In the genomic region with DNA sequence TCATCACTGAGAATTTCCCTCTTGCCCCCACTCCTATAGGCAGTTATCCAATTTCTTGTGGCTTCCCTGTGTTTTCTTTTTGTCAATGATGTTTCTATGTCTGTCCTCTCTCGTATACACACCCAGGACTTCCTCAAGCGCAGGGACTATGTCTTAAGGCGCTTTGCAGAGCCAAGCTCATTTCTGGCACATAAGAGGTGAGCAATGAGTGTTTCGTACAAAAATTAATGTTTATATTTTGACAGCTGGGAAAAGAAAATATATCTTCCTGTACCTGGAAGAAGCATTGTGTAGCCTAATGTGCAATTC, we compare ENCODE assay signal across 8 cellular contexts. TPM values are rescaled to one million over a fixed set of nuclear protein-coding genes. Genes with fewer than 3 reads are reported as not detected.
A peak's percentile ranks its signal among the peaks of the same experiment; 100 is the strongest.
DNase-seq lines count a peak whose midpoint lies in the region; ATAC-seq, FAIRE-seq and TF ChIP-seq lines count a peak whose summit lies in the region.

No MANE protein-coding gene starts in this region.

- peaks cover 37% of the 10 kb centered on the region for H3K4me1 Mint-ChIP-seq in nephron progenitor cell

- ATAC-seq in HG02610 (IDR thresholded peaks at IDR 0.05; ENCODE audit: unreplicated experiment): no peak
- no peak for ATAC-seq in GM18870 (IDR thresholded peaks at IDR 0.05; ENCODE audit: unreplicated experiment)

- DNase-seq in NOMO-1 (lab: John Stamatoyannopoulos, UW; ENCODE audit: unreplicated experiment in 2 of 2) (peak; percentile 29 to 51), nephron progenitor cell (no peak), HuH-7 (ENCODE audit: low spot score) (no peak), RCC 7860 (ENCODE audit: low spot score) (no peak)

- H3K4me3 Mint-ChIP-seq in nephron progenitor cell: peak overlapping the region; percentile 100

- H3K36me3 ChIP-seq in ES-I3 (ENCODE audit: insufficient read depth, low read length) (peaks cover 10% of the 10 kb centered on the region; the same call in 1 of the 2 replicates), ectodermal cell (ENCODE audit: control insufficient read depth, insufficient read depth, low read length) (peaks cover 3% of the 10 kb centered on the region)

- H3K4me1 ChIP-seq in ES-I3 (ENCODE audit: insufficient read depth, low read length): peaks cover 4% of the 10 kb centered on the region
- peaks cover 4% of the 10 kb centered on the region for H3K4me1 ChIP-seq in ectodermal cell (ENCODE audit: control insufficient read depth, insufficient read depth, low read length)

- TF ChIP-seq CTCF in nephron progenitor cell (IDR thresholded peaks at IDR 0.05): no peak

- no peak for FAIRE-seq in RCC 7860 (lab: Jason Lieb, UNC)

- H3K9me3 ChIP-seq in ES-I3 (ENCODE audit: control insufficient read depth, insufficient read depth, low read length) (no peaks in the 10 kb centered on the region), ectodermal cell (ENCODE audit: control insufficient read depth, low read length) (no peaks in the 10 kb centered on the region)

- H3K36me3 Mint-ChIP-seq in nephron progenitor cell (ENCODE audit: low read depth): peaks cover 33% of the 10 kb centered on the region

- H3K9me3 Mint-ChIP-seq in nephron progenitor cell: no peaks in the 10 kb centered on the region

- H3K4me3 ChIP-seq in ectodermal cell (ENCODE audit: insufficient read depth, low read depth, low read length): peak overlapping the region; percentile 97

- peak overlapping the region; percentile 100 for H3K27ac Mint-ChIP-seq in nephron progenitor cell

- peaks cover 3% of the 10 kb centered on the region for H3K27me3 Mint-ChIP-seq in nephron progenitor cell (ENCODE audit: low read depth, poor library complexity)

- no peak overlapping the region for H3K27ac ChIP-seq in ectodermal cell (ENCODE audit: insufficient read depth, low read depth, low read length, poor library complexity, severe bottlenecking)

- peak overlapping the region; percentile 78 for H3K9ac ChIP-seq in ES-I3 (ENCODE audit: low read depth, low read length)

- no peaks in the 10 kb centered on the region for H3K27me3 ChIP-seq in ectodermal cell (ENCODE audit: control insufficient read depth, insufficient read depth, low read length, poor library complexity, severe bottlenecking)

- WGBS in ectodermal cell, 2 experiments: 8 to 13% methylated on average over 4 of the region's 4 CpGs

RNA-seq across cellular contexts. Expression of gene DDX42, which starts 1.0 kb away (rescaled TPM):
- 129 TPM for polyA plus RNA-seq in ectodermal cell (2013, experiment 1 of 4)
- polyA plus RNA-seq in ectodermal cell (2013, experiment 2 of 4): 157 TPM
- polyA plus RNA-seq in ectodermal cell (2013, experiment 3 of 4): 87.2 TPM
- 105 TPM for polyA plus RNA-seq in ectodermal cell (2013, experiment 4 of 4)

RNA-seq across cellular contexts. Expression of gene CCDC47, which starts 1.5 kb away (rescaled TPM):
- polyA plus RNA-seq in ectodermal cell (2013, experiment 1 of 4): 77.2 TPM
- polyA plus RNA-seq in ectodermal cell (2013, experiment 2 of 4): 83.5 TPM
- polyA plus RNA-seq in ectodermal cell (2013, experiment 3 of 4): 62.4 TPM
- polyA plus RNA-seq in ectodermal cell (2013, experiment 4 of 4): 65.2 TPM

RNA-seq across cellular contexts. Expression of gene STRADA, which starts 33.3 kb away (rescaled TPM):
- polyA plus RNA-seq in ectodermal cell (2013, experiment 1 of 4): 63.2 TPM
- polyA plus RNA-seq in ectodermal cell (2013, experiment 2 of 4): 67.3 TPM
- polyA plus RNA-seq in ectodermal cell (2013, experiment 3 of 4): 47.6 TPM
- 54.7 TPM for polyA plus RNA-seq in ectodermal cell (2013, experiment 4 of 4)

RNA-seq across cellular contexts. Expression of gene PSMC5, which starts 52.3 kb away (rescaled TPM):
- polyA plus RNA-seq in ectodermal cell (2013, experiment 1 of 4): 184 TPM
- 175 TPM for polyA plus RNA-seq in ectodermal cell (2013, experiment 2 of 4)
- 135 TPM for polyA plus RNA-seq in ectodermal cell (2013, experiment 3 of 4)
- 143 TPM for polyA plus RNA-seq in ectodermal cell (2013, experiment 4 of 4)

RNA-seq across cellular contexts. Expression of gene FTSJ3, which starts 52.5 kb away (rescaled TPM):
- polyA plus RNA-seq in ectodermal cell (2013, experiment 1 of 4): 54.8 TPM
- polyA plus RNA-seq in ectodermal cell (2013, experiment 2 of 4): 59.2 TPM
- polyA plus RNA-seq in ectodermal cell (2013, experiment 3 of 4): 34.0 TPM
- polyA plus RNA-seq in ectodermal cell (2013, experiment 4 of 4): 38.2 TPM

Comparison
In these comparisons a context has a peak if more than half of its experiments do, and no peak if none do; other contexts are left out.
1. DNase-seq: peak in NOMO-1 (2 of 2); none in nephron progenitor cell (single experiment), HuH-7 (single experiment) and RCC 7860 (single experiment).